In genomic region chr2:106827178-106827577, GRCh38 we compare ENCODE assay signal across 28 cellular contexts. TPM values are rescaled to one million over a fixed set of nuclear protein-coding genes. Genes with fewer than 3 reads are reported as not detected.
DNase-seq lines count a peak whose midpoint lies in the region; ATAC-seq and TF ChIP-seq lines count a peak whose summit lies in the region.
"Had no signal": no experiment of that assay in that cellular context is flagged by ENCODE, and none has a peak within 500 bp of the region (broad histone marks: within the 10 kb centered on the region; RNA-seq: fewer than 3 reads in every experiment).

No MANE protein-coding gene starts in this region.

- no peak for TF ChIP-seq EP300 in SK-N-SH (IDR thresholded peaks at IDR 0.05; ENCODE audit: borderline replicate concordance in 1 of 2, low read depth in 1 of 2, low read length in 1 of 2)

- H3K36me3 ChIP-seq in SK-N-SH (replicated peaks in 1 of 2; ENCODE audit: control insufficient read depth in 1 of 2, insufficient read depth in 2 of 2, low read length in 1 of 2) (peaks cover 3 to 4% of the 10 kb centered on the region in 2 experiments), thoracic aorta (peaks cover 50% of the 10 kb centered on the region), PC-9 (ENCODE audit: low read depth) (no peaks in the 10 kb centered on the region)
- H3K36me3 ChIP-seq: BLaER1 treated with 17β-estradiol and CSF1 and Interleukin-3, amounts not matched to agents 10 nM and 100 nM; MG63; SJSA1 had no signal

- H3K4me2 ChIP-seq in SK-N-SH, result no peak overlapping the region
- H3K4me2 ChIP-seq in PC-9, result no peak overlapping the region
- H3K4me2 ChIP-seq: BLaER1 treated with 17β-estradiol and CSF1 and Interleukin-3, amounts not matched to agents 10 nM and 100 nM had no signal

- H2AFZ ChIP-seq in SK-N-SH (ENCODE audit: low read depth), result no peak overlapping the region
- no peak overlapping the region for H2AFZ ChIP-seq in PC-9

- H3K27ac ChIP-seq in SK-N-SH (ENCODE audit: low read depth in 2 of 2, low read length in 1 of 2), result peak overlapping the region in 1 of 2 experiments; percentile 27; a peak in 1 of 4 replicates
- H3K27ac ChIP-seq in coronary artery, result peak overlapping the region; percentile 8 to 73
- peak overlapping the region; percentile 56 to 60 for H3K27ac ChIP-seq in thoracic aorta
- no peak overlapping the region for H3K27ac ChIP-seq in PC-9
- H3K27ac ChIP-seq: 22Rv1; BLaER1 treated with 17β-estradiol and CSF1 and Interleukin-3, amounts not matched to agents 10 nM and 100 nM; SJSA1 had no signal

- H3K4me1 ChIP-seq in SK-N-SH (ENCODE audit: control insufficient read depth in 1 of 2, insufficient read depth in 2 of 2, low read depth in 1 of 2, low read length in 1 of 2), result no peaks in the 10 kb centered on the region
- H3K4me1 ChIP-seq in thoracic aorta (ENCODE audit: control insufficient read depth in 1 of 2, low read depth in 2 of 2), result peaks cover 0 to 9% of the 10 kb centered on the region in 2 donors
- no peaks in the 10 kb centered on the region for H3K4me1 ChIP-seq in PC-9 (replicated peaks; ENCODE audit: insufficient read depth)
- H3K4me1 ChIP-seq: BLaER1 treated with 17β-estradiol and CSF1 and Interleukin-3, amounts not matched to agents 10 nM and 100 nM; Caco-2; SJSA1 had no signal

- no peak for TF ChIP-seq RAD21 in SK-N-SH (IDR thresholded peaks at IDR 0.05; ENCODE audit: low read length)

- H3K9ac ChIP-seq in SK-N-SH, result no peak overlapping the region
- H3K9ac ChIP-seq: BLaER1 treated with 17β-estradiol and CSF1 and Interleukin-3, amounts not matched to agents 10 nM and 100 nM had no signal

- TF ChIP-seq CTCF in SK-N-SH (IDR thresholded peaks at IDR 0.05), result no peak
- TF ChIP-seq CTCF in coronary artery (IDR thresholded peaks at IDR 0.05), result no peak
- no peak for TF ChIP-seq CTCF in thoracic aorta (IDR thresholded peaks at IDR 0.05)
- TF ChIP-seq CTCF in PC-9 (conservative IDR thresholded peaks at IDR 0.05), result no peak

- POLR2A ChIA-PET in SK-N-SH (lab: Yijun Ruan, JAX), result no interaction called here
- POLR2A ChIA-PET in PC-9 (lab: Charles Lee; ENCODE audit: unreplicated experiment), result no interaction called here

- no peaks in the 10 kb centered on the region for H3K9me2 ChIP-seq in SK-N-SH
- H3K9me2 ChIP-seq in PC-9 (ENCODE audit: insufficient read depth), result no peaks in the 10 kb centered on the region

- H3K9me3 ChIP-seq in SK-N-SH, result no peaks in the 10 kb centered on the region
- no peaks in the 10 kb centered on the region for H3K9me3 ChIP-seq in thoracic aorta
- H3K9me3 ChIP-seq in PC-9 (ENCODE audit: insufficient read depth, low read depth), result no peaks in the 10 kb centered on the region
- H3K9me3 ChIP-seq: BLaER1 treated with 17β-estradiol and CSF1 and Interleukin-3, amounts not matched to agents 10 nM and 100 nM; Caco-2; MG63; SJSA1 had no signal

- CTCF ChIA-PET in SK-N-SH (lab: Yijun Ruan, JAX), result no interaction called here
- CTCF ChIA-PET in PC-9 (lab: Charles Lee), result no interaction called here

- H3K27me3 ChIP-seq in SK-N-SH (ENCODE audit: insufficient read depth), result no peaks in the 10 kb centered on the region
- no peaks in the 10 kb centered on the region for H3K27me3 ChIP-seq in thoracic aorta (replicated peaks; ENCODE audit: insufficient read depth)
- peaks cover 1% of the 10 kb centered on the region; the same call in 1 of the 2 replicates for H3K27me3 ChIP-seq in PC-9 (ENCODE audit: insufficient read depth, low read depth)
- H3K27me3 ChIP-seq: BLaER1 treated with 17β-estradiol and CSF1 and Interleukin-3, amounts not matched to agents 10 nM and 100 nM; MG63; SJSA1 had no signal

- H4K20me1 ChIP-seq in SK-N-SH (ENCODE audit: insufficient read depth) (no peaks in the 10 kb centered on the region), PC-9 (ENCODE audit: insufficient read depth) (no peaks in the 10 kb centered on the region)
- H4K20me1 ChIP-seq: BLaER1 treated with 17β-estradiol and CSF1 and Interleukin-3, amounts not matched to agents 10 nM and 100 nM had no signal

- no peak for DNase-seq in SK-N-SH
- peak; percentile 25 for DNase-seq in SW480 (ENCODE audit: low spot score)
- no peak for DNase-seq in coronary artery (ENCODE audit: low spot score)
- no peak for DNase-seq in thoracic aorta (ENCODE audit: low spot score)
- no peak for DNase-seq in Kasumi-1 (lab: John Stamatoyannopoulos, UW)
- DNase-seq in stimulated activated CD4-positive, alpha-beta T cell treated with anti-CD3 and anti-CD28 coated beads, Interleukin-1b, Interleukin-23, amount 100 ng/mL, for 48 hours, result no peak
- DNase-seq in PC-9, result no peak
- DNase-seq: Caco-2; CD4-positive, alpha-beta memory T cell; DND-41; GOT3; HCEC 1CT; MG63; NCI-H1092; NCI-H1436; NCI-H187 treated with DMSO at 0.1 percent for 48 hours; NCI-H2107; NCI-H2227 treated with DMSO at 0.1 percent for 48 hours; NCI-H510A treated with DMSO at 0.1 percent for 48 hours; NCI-H748 treated with DMSO at 0.1 percent for 48 hours; NK-92 treated with Interleukin-12 subunit alpha and Interleukin-12 subunit beta, amount 100 ng/mL, for 24 hours had no signal

- H3K4me3 ChIP-seq in SK-N-SH (ENCODE audit: low read depth in 2 of 2, low read length in 1 of 2) (no peak overlapping the region), coronary artery (no peak overlapping the region), thoracic aorta (no peak overlapping the region), PC-9 (no peak overlapping the region)
- H3K4me3 ChIP-seq: BLaER1 treated with 17β-estradiol and CSF1 and Interleukin-3, amounts not matched to agents 10 nM and 100 nM; MG63; SJSA1 had no signal

- peaks cover 2% of the 10 kb centered on the region for H3F3A ChIP-seq in SK-N-SH (replicated peaks; ENCODE audit: insufficient read depth)
- H3F3A ChIP-seq in PC-9 (ENCODE audit: insufficient read depth, low read depth), result no peaks in the 10 kb centered on the region

- 41% methylated on average over 3 of the region's 3 CpGs for WGBS in SK-N-SH (ENCODE audit: low lambda C conversion rate)

- intact Hi-C loops in PC-9 (cut with micrococcal nuclease; ENCODE audit: unreplicated experiment), result no loop called here

- ATAC-seq in SK-N-SH treated with all-trans-retinoic acid at 6 μM for 48 hours (peak; percentile 78), thoracic aorta (ENCODE audit: insufficient number of reproducible peaks, low FRiP score, low read depth) (no peak)
- ATAC-seq: Right ventricle myocardium inferior had no signal

- H3K79me2 ChIP-seq in SK-N-SH (ENCODE audit: insufficient read depth), result no peaks in the 10 kb centered on the region
- no peaks in the 10 kb centered on the region for H3K79me2 ChIP-seq in PC-9 (ENCODE audit: low read depth)

- BruUV-seq in PC-9 (replicated peaks; lab: Mats Ljungman, UMichigan), result no TSS peak

TF ChIP-seq in SK-N-SH treated with all-trans-retinoic acid at 6 μM for 48 hours, 23 proteins besides CTCF, POLR2A, EP300 and RAD21 (continues in another document):
- TF ChIP-seq ZC3H10 (CRISPR knock-in tag; IDR thresholded peaks at IDR 0.05), result no peak
- no peak for TF ChIP-seq ZNF70 (CRISPR knock-in tag; IDR thresholded peaks at IDR 0.05)
- no peak for TF ChIP-seq ZFP3 (CRISPR knock-in tag; IDR thresholded peaks at IDR 0.05)
- no peak for TF ChIP-seq GLIS3 (CRISPR knock-in tag; IDR thresholded peaks at IDR 0.05)
- no peak for TF ChIP-seq CSDC2 (CRISPR knock-in tag; IDR thresholded peaks at IDR 0.05)
- TF ChIP-seq, protein P1, sequence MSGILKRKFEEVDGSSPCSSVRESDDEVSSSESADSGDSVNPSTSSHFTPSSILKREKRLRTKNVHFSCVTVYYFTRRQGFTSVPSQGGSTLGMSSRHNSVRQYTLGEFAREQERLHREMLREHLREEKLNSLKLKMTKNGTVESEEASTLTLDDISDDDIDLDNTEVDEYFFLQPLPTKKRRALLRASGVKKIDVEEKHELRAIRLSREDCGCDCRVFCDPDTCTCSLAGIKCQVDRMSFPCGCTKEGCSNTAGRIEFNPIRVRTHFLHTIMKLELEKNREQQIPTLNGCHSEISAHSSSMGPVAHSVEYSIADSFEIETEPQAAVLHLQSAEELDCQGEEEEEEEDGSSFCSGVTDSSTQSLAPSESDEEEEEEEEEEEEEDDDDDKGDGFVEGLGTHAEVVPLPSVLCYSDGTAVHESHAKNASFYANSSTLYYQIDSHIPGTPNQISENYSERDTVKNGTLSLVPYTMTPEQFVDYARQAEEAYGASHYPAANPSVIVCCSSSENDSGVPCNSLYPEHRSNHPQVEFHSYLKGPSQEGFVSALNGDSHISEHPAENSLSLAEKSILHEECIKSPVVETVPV (CRISPR knock-in tag; IDR thresholded peaks at IDR 0.05), result no peak
- TF ChIP-seq TOX (CRISPR knock-in tag; IDR thresholded peaks at IDR 0.05; ENCODE audit: borderline replicate concordance), result no peak
- TF ChIP-seq OSR1 (CRISPR knock-in tag; IDR thresholded peaks at IDR 0.05), result no peak
- TF ChIP-seq ISL1 (CRISPR knock-in tag; IDR thresholded peaks at IDR 0.05), result peak; percentile 38; the same call in 1 of the 2 replicates
- TF ChIP-seq RARB (CRISPR knock-in tag; IDR thresholded peaks at IDR 0.05), result no peak

TF ChIP-seq in SK-N-SH, 30 proteins besides CTCF, POLR2A, EP300 and RAD21 (continues in another document):
- no peak for TF ChIP-seq YY1 (IDR thresholded peaks at IDR 0.05; ENCODE audit: low read depth)
- no peak for TF ChIP-seq ZBTB33 (IDR thresholded peaks at IDR 0.05; ENCODE audit: borderline replicate concordance, low read depth)
- TF ChIP-seq TCF12 (IDR thresholded peaks at IDR 0.05), result no peak
- no peak for TF ChIP-seq CHD2 (IDR thresholded peaks at IDR 0.05; ENCODE audit: low read length, partially characterized antibody)
- TF ChIP-seq SMC3 (IDR thresholded peaks at IDR 0.05; ENCODE audit: low read depth, low read length), result no peak
- no peak for TF ChIP-seq TAF1 (IDR thresholded peaks at IDR 0.05; ENCODE audit: borderline replicate concordance, low read depth, low read length)
- no peak for TF ChIP-seq TEAD4 (IDR thresholded peaks at IDR 0.05; ENCODE audit: borderline replicate concordance, insufficient read depth)
- no peak for TF ChIP-seq RXRA (IDR thresholded peaks at IDR 0.05; ENCODE audit: borderline replicate concordance, low read depth)

RNA-seq across cellular contexts. Expression of gene ST6GAL2, which starts 58.8 kb away (rescaled TPM):
- polyA plus RNA-seq in SK-N-SH (2012; rRNA removed), result 0.58 and 0.77 TPM in 2 replicates
- polyA plus RNA-seq in SK-N-SH (2012; cell fraction: cytosol; rRNA removed), result 0.54 and 0.93 TPM in 2 replicates
- polyA plus RNA-seq in SK-N-SH (2012; cell fraction: nucleus; rRNA removed), result 0.31 and 0.50 TPM in 2 replicates
- total RNA-seq in thoracic aorta (100 to 1,000 TPM in 1 of 2 donors, 10 to 100 TPM in 1; 71.1 to 900 TPM), PC-9 (2021) (not detected in 2 replicates)
- total RNA-seq: Caco-2; CD4-positive, alpha-beta memory T cell; G401; LHCN-M2; SJSA1 had no signal
- polyA plus RNA-seq: CD4-positive, alpha-beta memory T cell had no signal

Comparison
In these comparisons a context has a peak if more than half of its experiments do, and no peak if none do; other contexts are left out.
1. RNA of gene ST6GAL2, which starts 58.8 kb away (total RNA-seq): 71.1 to 900 TPM in thoracic aorta; not detected in PC-9; every median in the first group is over 10 times any median in the second.